ENCODE assay signal across 28 cellular contexts in the genomic region with DNA sequence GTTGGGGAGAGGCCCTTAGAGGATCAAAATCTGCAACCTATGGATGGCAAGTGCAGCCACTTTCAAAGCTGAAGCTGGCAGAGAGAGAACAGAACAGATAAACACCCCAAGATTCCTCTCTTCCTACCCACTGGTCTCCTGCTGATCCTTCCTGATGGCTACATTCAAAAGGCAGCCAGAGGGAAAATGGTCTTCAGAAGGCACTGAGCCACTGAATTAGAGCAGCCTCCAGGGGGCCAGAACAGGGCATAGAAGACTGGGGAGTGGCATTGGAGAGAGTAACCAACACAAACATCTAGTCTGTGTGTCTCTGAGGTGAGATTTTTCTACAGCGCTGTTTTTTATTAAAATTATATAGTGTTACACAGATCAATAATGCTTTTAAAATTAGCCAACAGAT.
A peak's percentile ranks its signal among the peaks of the same experiment; 100 is the strongest.
DNase-seq lines count a peak whose midpoint lies in the region; TF ChIP-seq lines count a peak whose summit lies in the region.
"Had no signal": no experiment of that assay in that cellular context is flagged by ENCODE, and none has a peak within 500 bp of the region (broad histone marks: within the 10 kb centered on the region; RNA-seq: fewer than 3 reads in every experiment).

No MANE protein-coding gene starts in this region.

- H3K4ac ChIP-seq in mesendoderm (ENCODE audit: low read depth, low read length), result no peak overlapping the region

- peak; percentile 60 for DNase-seq in ELF-1 (ENCODE audit: low read depth, low spot score)
- peak; percentile 16 for DNase-seq in HT-29 (ENCODE audit: low spot score)
- peak; percentile 81 for DNase-seq in mesendoderm
- DNase-seq in caudate nucleus (lab: John Stamatoyannopoulos, UW), result no peak
- no peak for DNase-seq in NCI-H2081 (lab: John Stamatoyannopoulos, UW)
- DNase-seq in coronary artery (ENCODE audit: low spot score), result no peak
- DNase-seq: activated B cell treated with CpG ODN at 0.5 μM for 24 hours; activated CD4-positive, alpha-beta T cell treated with anti-CD3 and anti-CD28 coated beads, Interleukin-2, amount 50 U/mL, for 1 hour; activated gamma-delta T cell; activated naive CD8-positive, alpha-beta T cell treated with anti-CD3 and anti-CD28 coated beads, Interleukin-2, amount 10 ng/mL, durations not matched to agents 7 days and 5 days; activated T-cell treated with anti-CD3 and anti-CD28 coated beads, Interleukin-2, amount 50 U/mL, for 4 hours; Caco-2; esophagus squamous epithelium; foreskin melanocyte; HCEC 1CT; heart left ventricle; Karpas-422; left colon; mammary epithelial cell; NCI-H146; ovary; T-helper 1 cell had no signal

- H2BK120ac ChIP-seq in mesendoderm (ENCODE audit: low read depth, low read length), result peak overlapping the region; percentile 45

- no peaks in the 10 kb centered on the region for H3K79me2 ChIP-seq in mesendoderm (ENCODE audit: control insufficient read depth, insufficient read depth, low read length)

- no peaks in the 10 kb centered on the region for H3K27me3 ChIP-seq in ectodermal cell (ENCODE audit: control insufficient read depth, insufficient read depth, low read length, poor library complexity, severe bottlenecking)
- H3K27me3 ChIP-seq in mesendoderm (ENCODE audit: insufficient read depth, low read length, poor library complexity), result no peaks in the 10 kb centered on the region
- H3K27me3 ChIP-seq: ascending aorta, cardiac muscle cell, esophagus squamous epithelium, heart left ventricle, ovary, tibial nerve had no signal

- H3K56ac ChIP-seq in mesendoderm (ENCODE audit: low read length), result no peak overlapping the region

- no peak for TF ChIP-seq CTCF in coronary artery (IDR thresholded peaks at IDR 0.05)

- no peaks in the 10 kb centered on the region for H3K9me3 ChIP-seq in ectodermal cell (ENCODE audit: control insufficient read depth, low read length)
- H3K9me3 ChIP-seq: ascending aorta, Caco-2, esophagus squamous epithelium, heart left ventricle, ovary, tibial nerve had no signal

- H2BK15ac ChIP-seq in mesendoderm (replicated peaks; ENCODE audit: low read depth), result no peak overlapping the region

- no peak overlapping the region for H3K9ac ChIP-seq in mesendoderm (ENCODE audit: low read length)

- H3K36me3 ChIP-seq in ectodermal cell (ENCODE audit: control insufficient read depth, insufficient read depth, low read length) (no peaks in the 10 kb centered on the region), mesendoderm (ENCODE audit: control insufficient read depth, insufficient read depth, low read length) (no peaks in the 10 kb centered on the region)
- H3K36me3 ChIP-seq: ascending aorta, cardiac muscle cell, esophagus squamous epithelium, heart left ventricle, ovary, tibial nerve had no signal

- no peaks in the 10 kb centered on the region for H3K79me1 ChIP-seq in mesendoderm (ENCODE audit: low read length)

- H2AK5ac ChIP-seq in mesendoderm (ENCODE audit: low read length), result no peak overlapping the region

- peak overlapping the region; percentile 11 for H3K27ac ChIP-seq in ectodermal cell (ENCODE audit: insufficient read depth, low read depth, low read length, poor library complexity, severe bottlenecking)
- no peak overlapping the region for H3K27ac ChIP-seq in mesendoderm (ENCODE audit: low read depth, low read length)
- H3K27ac ChIP-seq in caudate nucleus (ENCODE audit: low read depth, low read length), result no peak overlapping the region
- H3K27ac ChIP-seq in coronary artery, result no peak overlapping the region
- H3K27ac ChIP-seq: ascending aorta, C4-2B, cardiac muscle cell, esophagus squamous epithelium, heart left ventricle, ovary, tibial nerve had no signal

- no peak overlapping the region for H2BK5ac ChIP-seq in mesendoderm (ENCODE audit: low read length)

- H3K4me2 ChIP-seq in mesendoderm (ENCODE audit: low read length), result no peak overlapping the region

- H4K5ac ChIP-seq in mesendoderm (ENCODE audit: low read length), result no peak overlapping the region

- H3K4me3 ChIP-seq in ectodermal cell (ENCODE audit: insufficient read depth, low read depth, low read length), result no peak overlapping the region
- H3K4me3 ChIP-seq in mesendoderm (ENCODE audit: low read length), result no peak overlapping the region
- H3K4me3 ChIP-seq in coronary artery, result no peak overlapping the region
- H3K4me3 ChIP-seq: ascending aorta, cardiac muscle cell, esophagus squamous epithelium, GM12878, heart left ventricle, ovary, tibial nerve had no signal

- H3K18ac ChIP-seq in mesendoderm (ENCODE audit: low read length), result no peak overlapping the region

- no peak overlapping the region for H3K23ac ChIP-seq in mesendoderm (ENCODE audit: low read length)

- WGBS in ectodermal cell, 2 experiments, result no CpG with 5 or more reads among the region's 1 CpG
- WGBS in mesendoderm (ENCODE audit: extremely low coverage, insufficient coverage, low lambda C conversion rate), result no CpG with 5 or more reads among the region's 1 CpG

- no peak overlapping the region for H4K8ac ChIP-seq in mesendoderm (ENCODE audit: low read depth, low read length)

- H3K4me1 ChIP-seq in ectodermal cell (ENCODE audit: control insufficient read depth, insufficient read depth, low read length) (peaks cover 21% of the 10 kb centered on the region), mesendoderm (ENCODE audit: control insufficient read depth, low read depth, low read length) (peaks cover 2% of the 10 kb centered on the region)
- H3K4me1 ChIP-seq: ascending aorta had no signal

Comparison
In these comparisons a context has a peak if more than half of its experiments do, and no peak if none do; other contexts are left out.
1. DNase-seq: peak in ELF-1 (single experiment), HT-29 (single experiment) and mesendoderm (single experiment); none in caudate nucleus (0 of 61), NCI-H2081 (0 of 2) and coronary artery (single experiment).